ENCODE assay signal across 15 cellular contexts in the genomic region with DNA sequence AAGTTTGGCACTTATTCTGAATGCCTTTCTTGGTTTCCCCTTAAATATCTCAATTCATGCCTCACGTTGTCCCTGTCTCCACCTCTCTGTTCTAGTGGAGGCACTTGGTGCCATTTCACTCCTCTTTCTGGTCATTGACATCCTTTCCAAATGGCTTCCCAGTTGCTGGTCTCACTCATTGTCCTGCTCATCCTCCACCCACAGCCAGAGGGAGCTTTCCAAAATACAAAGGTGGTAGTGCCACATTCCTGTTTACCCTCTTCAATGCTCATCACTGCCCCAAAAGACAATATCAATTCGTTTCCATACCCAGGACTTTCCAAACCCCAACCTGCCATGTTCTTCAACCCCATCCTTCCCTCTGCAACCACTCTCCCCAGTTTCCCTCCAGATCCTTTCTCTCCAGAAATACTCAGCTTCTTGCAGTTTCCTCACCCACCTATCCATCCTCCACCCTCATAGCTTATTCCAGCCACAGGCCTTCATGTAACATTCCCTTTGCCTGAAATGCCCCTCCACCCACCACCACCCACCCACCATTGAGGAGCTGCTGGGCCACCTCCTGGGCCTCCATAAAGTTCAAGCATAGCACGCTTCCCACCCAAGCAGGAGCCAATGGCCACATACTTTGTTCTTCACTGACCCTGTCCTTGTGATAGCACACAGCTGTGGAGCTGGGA.
DNase-seq lines count a peak whose midpoint lies in the region; ATAC-seq, FAIRE-seq and TF ChIP-seq lines count a peak whose summit lies in the region.
"Had no signal": no experiment of that assay in that cellular context is flagged by ENCODE, and none has a peak within 500 bp of the region (broad histone marks: within the 10 kb centered on the region; RNA-seq: fewer than 3 reads in every experiment).

No MANE protein-coding gene starts in this region.

- H3K79me2 ChIP-seq in SK-N-SH (ENCODE audit: insufficient read depth) = no peaks in the 10 kb centered on the region

- H3K27ac ChIP-seq in SK-N-SH (ENCODE audit: low read depth in 2 of 2, low read length in 1 of 2) = no peak overlapping the region
- H3K27ac ChIP-seq: left lung, sigmoid colon had no signal

- H3F3A ChIP-seq in SK-N-SH (replicated peaks; ENCODE audit: insufficient read depth) = no peaks in the 10 kb centered on the region

- H3K9me2 ChIP-seq in SK-N-SH = no peaks in the 10 kb centered on the region

- H4K20me1 ChIP-seq in SK-N-SH (ENCODE audit: insufficient read depth) = no peaks in the 10 kb centered on the region

- TF ChIP-seq POLR2A in GM12891 (IDR thresholded peaks at IDR 0.05; ENCODE audit: low read depth, low read length) = no peak

- no peak overlapping the region for H3K4me2 ChIP-seq in SK-N-SH

- no peak overlapping the region for H3K4me3 ChIP-seq in AG09309 (ENCODE audit: control insufficient read depth, low read depth, low read length)
- no peak overlapping the region for H3K4me3 ChIP-seq in fibroblast of mammary gland (ENCODE audit: control insufficient read depth, low read depth, low read length)
- no peak overlapping the region for H3K4me3 ChIP-seq in SK-N-SH (ENCODE audit: low read depth in 2 of 2, low read length in 1 of 2)
- H3K4me3 ChIP-seq: left lung, sigmoid colon had no signal

- POLR2A ChIA-PET in SK-N-SH (lab: Yijun Ruan, JAX) = no interaction called here

- 0 out of 2 replicates have a peak, but pooled peaks cover 4% of the 10 kb centered on the region for H3K27me3 ChIP-seq in SK-N-SH (ENCODE audit: insufficient read depth)
- H3K27me3 ChIP-seq: left lung, sigmoid colon had no signal

- no peak for ATAC-seq in HG02981 (IDR thresholded peaks at IDR 0.05; ENCODE audit: unreplicated experiment)
- ATAC-seq: left lung had no signal

- no peaks in the 10 kb centered on the region; a peak in 1 of 4 replicates for H3K4me1 ChIP-seq in SK-N-SH (ENCODE audit: control insufficient read depth in 1 of 2, insufficient read depth in 2 of 2, low read depth in 1 of 2, low read length in 1 of 2)
- H3K4me1 ChIP-seq: sigmoid colon had no signal

- TF ChIP-seq CTCF in AG09309 (IDR thresholded peaks at IDR 0.05; ENCODE audit: control insufficient read depth, insufficient read depth, low read depth, low read length, missing control alignments) = peak; percentile 21
- peak; percentile 31 for TF ChIP-seq CTCF in fibroblast of mammary gland (conservative IDR thresholded peaks at IDR 0.05; ENCODE audit: control insufficient read depth, insufficient read depth, low read depth, low read length)
- no peak for TF ChIP-seq CTCF in D721Med (IDR thresholded peaks at IDR 0.05; ENCODE audit: insufficient read depth, missing control alignments)
- TF ChIP-seq CTCF in SK-N-SH (IDR thresholded peaks at IDR 0.05) = no peak

- no peak overlapping the region for H3K9ac ChIP-seq in SK-N-SH

- CTCF ChIA-PET in SK-N-SH (lab: Yijun Ruan, JAX) = interaction anchor here (1.7 kb wide), 2 partner anchors 11 to 22 kb away, joined by 5 to 6 read pairs; no protein-coding TSS in a partner anchor

- no peaks in the 10 kb centered on the region for H3K36me3 ChIP-seq in SK-N-SH (replicated peaks in 1 of 2; ENCODE audit: control insufficient read depth in 1 of 2, insufficient read depth in 2 of 2, low read length in 1 of 2)
- H3K36me3 ChIP-seq: left lung, sigmoid colon had no signal

- H2AFZ ChIP-seq in SK-N-SH (ENCODE audit: low read depth) = no peak overlapping the region

- peak; percentile 70 for FAIRE-seq in GM12891 (lab: Jason Lieb, UNC)
- FAIRE-seq in D721Med (lab: Jason Lieb, UNC) = no peak

- no peak for TF ChIP-seq EP300 in SK-N-SH (IDR thresholded peaks at IDR 0.05; ENCODE audit: borderline replicate concordance in 1 of 2, low read depth in 1 of 2, low read length in 1 of 2)

- no peaks in the 10 kb centered on the region for H3K9me3 ChIP-seq in SK-N-SH
- H3K9me3 ChIP-seq: left lung, sigmoid colon had no signal

- TF ChIP-seq RAD21 in SK-N-SH (IDR thresholded peaks at IDR 0.05; ENCODE audit: low read length) = no peak

- no peak for DNase-seq in AG09309 (ENCODE audit: low read depth)
- DNase-seq in GM12891 (ENCODE audit: insufficient read length, low spot score) = no peak
- peak; percentile 7 for DNase-seq in RKO (ENCODE audit: low spot score)
- no peak for DNase-seq in fibroblast of mammary gland (ENCODE audit: low read depth)
- no peak for DNase-seq in SK-N-DZ (ENCODE audit: low spot score)
- no peak for DNase-seq in D721Med (ENCODE audit: insufficient read length, low spot score)
- no peak for DNase-seq in SK-N-SH
- DNase-seq: activated CD4-positive, alpha-beta T cell treated with anti-CD3 and anti-CD28 coated beads, Interleukin-2, amount 10 ng/mL, durations not matched to agents 7 days and 5 days; amygdala; CD8-positive, alpha-beta memory T cell; glutamatergic neuron; left lung; NCI-H1694; sigmoid colon had no signal

- WGBS in SK-N-SH (ENCODE audit: low lambda C conversion rate) = 29% methylated on average over 3 of the region's 3 CpGs

TF ChIP-seq in GM12891, 5 proteins besides CTCF, POLR2A, EP300 and RAD21:
- no peak for TF ChIP-seq SPI1 (IDR thresholded peaks at IDR 0.05; ENCODE audit: low read depth, low read length)
- TF ChIP-seq POLR2AphosphoS5 (IDR thresholded peaks at IDR 0.05; ENCODE audit: low read depth, low read length) = no peak
- TF ChIP-seq TAF1 (IDR thresholded peaks at IDR 0.05; ENCODE audit: low read depth, low read length) = no peak
- TF ChIP-seq POU2F2 (IDR thresholded peaks at IDR 0.05; ENCODE audit: low read depth, low read length) = no peak
- TF ChIP-seq PAX5 (IDR thresholded peaks at IDR 0.05; ENCODE audit: insufficient read depth, low read length, severe bottlenecking) = no peak

TF ChIP-seq in SK-N-SH, 30 proteins besides CTCF, POLR2A, EP300 and RAD21:
- TF ChIP-seq MXI1 (IDR thresholded peaks at IDR 0.05; ENCODE audit: low read depth, low read length) (no peak), GABPA (IDR thresholded peaks at IDR 0.05; ENCODE audit: low read depth) (no peak), SMC3 (IDR thresholded peaks at IDR 0.05; ENCODE audit: low read depth, low read length) (no peak), NRF1 (IDR thresholded peaks at IDR 0.05; ENCODE audit: low read depth, low read length) (no peak), MEF2A (IDR thresholded peaks at IDR 0.05; ENCODE audit: borderline replicate concordance, low read depth) (no peak), NFIC (IDR thresholded peaks at IDR 0.05; ENCODE audit: borderline replicate concordance) (no peak), RCOR1 (IDR thresholded peaks at IDR 0.05; ENCODE audit: low read length) (no peak)
- TF ChIP-seq, protein P1, sequence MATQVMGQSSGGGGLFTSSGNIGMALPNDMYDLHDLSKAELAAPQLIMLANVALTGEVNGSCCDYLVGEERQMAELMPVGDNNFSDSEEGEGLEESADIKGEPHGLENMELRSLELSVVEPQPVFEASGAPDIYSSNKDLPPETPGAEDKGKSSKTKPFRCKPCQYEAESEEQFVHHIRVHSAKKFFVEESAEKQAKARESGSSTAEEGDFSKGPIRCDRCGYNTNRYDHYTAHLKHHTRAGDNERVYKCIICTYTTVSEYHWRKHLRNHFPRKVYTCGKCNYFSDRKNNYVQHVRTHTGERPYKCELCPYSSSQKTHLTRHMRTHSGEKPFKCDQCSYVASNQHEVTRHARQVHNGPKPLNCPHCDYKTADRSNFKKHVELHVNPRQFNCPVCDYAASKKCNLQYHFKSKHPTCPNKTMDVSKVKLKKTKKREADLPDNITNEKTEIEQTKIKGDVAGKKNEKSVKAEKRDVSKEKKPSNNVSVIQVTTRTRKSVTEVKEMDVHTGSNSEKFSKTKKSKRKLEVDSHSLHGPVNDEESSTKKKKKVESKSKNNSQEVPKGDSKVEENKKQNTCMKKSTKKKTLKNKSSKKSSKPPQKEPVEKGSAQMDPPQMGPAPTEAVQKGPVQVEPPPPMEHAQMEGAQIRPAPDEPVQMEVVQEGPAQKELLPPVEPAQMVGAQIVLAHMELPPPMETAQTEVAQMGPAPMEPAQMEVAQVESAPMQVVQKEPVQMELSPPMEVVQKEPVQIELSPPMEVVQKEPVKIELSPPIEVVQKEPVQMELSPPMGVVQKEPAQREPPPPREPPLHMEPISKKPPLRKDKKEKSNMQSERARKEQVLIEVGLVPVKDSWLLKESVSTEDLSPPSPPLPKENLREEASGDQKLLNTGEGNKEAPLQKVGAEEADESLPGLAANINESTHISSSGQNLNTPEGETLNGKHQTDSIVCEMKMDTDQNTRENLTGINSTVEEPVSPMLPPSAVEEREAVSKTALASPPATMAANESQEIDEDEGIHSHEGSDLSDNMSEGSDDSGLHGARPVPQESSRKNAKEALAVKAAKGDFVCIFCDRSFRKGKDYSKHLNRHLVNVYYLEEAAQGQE (IDR thresholded peaks at IDR 0.05; ENCODE audit: low read depth, low read length) = no peak

Comparison
In these comparisons a context has a peak if more than half of its experiments do, and no peak if none do; other contexts are left out.
1. CTCF ChIP-seq: peak in AG09309 (single experiment) and fibroblast of mammary gland (single experiment); none in D721Med (single experiment) and SK-N-SH (single experiment).